Comparison of ENCODE assay signal across 1 cellular context in the genomic region with DNA sequence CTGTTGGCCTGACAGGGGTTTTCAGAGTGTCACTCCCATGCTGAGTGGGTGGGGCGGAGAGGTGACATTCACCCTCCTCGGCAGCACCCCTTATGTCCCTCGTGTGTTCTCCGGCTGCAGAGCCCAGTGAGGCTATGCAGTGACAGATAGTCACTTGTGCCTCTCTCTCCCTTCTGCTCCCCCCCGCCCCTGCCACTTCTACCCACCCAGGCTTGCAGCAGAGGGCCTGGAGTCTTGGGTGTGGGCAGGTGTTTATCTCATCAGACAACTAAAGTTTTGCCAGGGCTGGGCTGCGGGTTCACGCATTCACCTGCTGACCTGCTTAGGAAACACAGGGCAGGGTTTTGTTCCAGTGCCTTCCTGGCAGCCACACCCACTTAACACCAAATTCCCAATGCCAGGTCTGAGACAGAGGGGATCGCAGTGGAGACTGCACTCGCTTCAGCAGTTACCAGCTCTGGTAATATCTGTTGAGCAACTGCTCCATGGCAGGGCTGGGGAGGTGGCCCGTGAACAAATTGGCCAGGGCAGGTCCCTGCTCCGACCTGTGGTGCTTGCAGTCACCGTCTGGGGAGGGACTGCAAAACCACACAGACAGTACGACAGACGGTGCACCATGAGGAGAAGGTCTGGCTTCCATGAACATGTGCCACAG.
TF ChIP-seq lines count a peak whose summit lies in the region.

No MANE protein-coding gene starts in this region.

TF ChIP-seq in HEK293, 187 proteins besides CTCF, POLR2A, EP300 and RAD21 (continued from another document):
- TF ChIP-seq, protein P1, sequence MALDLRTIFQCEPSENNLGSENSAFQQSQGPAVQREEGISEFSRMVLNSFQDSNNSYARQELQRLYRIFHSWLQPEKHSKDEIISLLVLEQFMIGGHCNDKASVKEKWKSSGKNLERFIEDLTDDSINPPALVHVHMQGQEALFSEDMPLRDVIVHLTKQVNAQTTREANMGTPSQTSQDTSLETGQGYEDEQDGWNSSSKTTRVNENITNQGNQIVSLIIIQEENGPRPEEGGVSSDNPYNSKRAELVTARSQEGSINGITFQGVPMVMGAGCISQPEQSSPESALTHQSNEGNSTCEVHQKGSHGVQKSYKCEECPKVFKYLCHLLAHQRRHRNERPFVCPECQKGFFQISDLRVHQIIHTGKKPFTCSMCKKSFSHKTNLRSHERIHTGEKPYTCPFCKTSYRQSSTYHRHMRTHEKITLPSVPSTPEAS (tag by site-specific recombination; IDR thresholded peaks at IDR 0.05), result no peak
- TF ChIP-seq, protein P2, sequence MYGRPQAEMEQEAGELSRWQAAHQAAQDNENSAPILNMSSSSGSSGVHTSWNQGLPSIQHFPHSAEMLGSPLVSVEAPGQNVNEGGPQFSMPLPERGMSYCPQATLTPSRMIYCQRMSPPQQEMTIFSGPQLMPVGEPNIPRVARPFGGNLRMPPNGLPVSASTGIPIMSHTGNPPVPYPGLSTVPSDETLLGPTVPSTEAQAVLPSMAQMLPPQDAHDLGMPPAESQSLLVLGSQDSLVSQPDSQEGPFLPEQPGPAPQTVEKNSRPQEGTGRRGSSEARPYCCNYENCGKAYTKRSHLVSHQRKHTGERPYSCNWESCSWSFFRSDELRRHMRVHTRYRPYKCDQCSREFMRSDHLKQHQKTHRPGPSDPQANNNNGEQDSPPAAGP (tag by site-specific recombination; IDR thresholded peaks at IDR 0.05), result 0 out of 2 replicates have a peak, but pooled peaks have one; percentile 35
- TF ChIP-seq, protein P3, sequence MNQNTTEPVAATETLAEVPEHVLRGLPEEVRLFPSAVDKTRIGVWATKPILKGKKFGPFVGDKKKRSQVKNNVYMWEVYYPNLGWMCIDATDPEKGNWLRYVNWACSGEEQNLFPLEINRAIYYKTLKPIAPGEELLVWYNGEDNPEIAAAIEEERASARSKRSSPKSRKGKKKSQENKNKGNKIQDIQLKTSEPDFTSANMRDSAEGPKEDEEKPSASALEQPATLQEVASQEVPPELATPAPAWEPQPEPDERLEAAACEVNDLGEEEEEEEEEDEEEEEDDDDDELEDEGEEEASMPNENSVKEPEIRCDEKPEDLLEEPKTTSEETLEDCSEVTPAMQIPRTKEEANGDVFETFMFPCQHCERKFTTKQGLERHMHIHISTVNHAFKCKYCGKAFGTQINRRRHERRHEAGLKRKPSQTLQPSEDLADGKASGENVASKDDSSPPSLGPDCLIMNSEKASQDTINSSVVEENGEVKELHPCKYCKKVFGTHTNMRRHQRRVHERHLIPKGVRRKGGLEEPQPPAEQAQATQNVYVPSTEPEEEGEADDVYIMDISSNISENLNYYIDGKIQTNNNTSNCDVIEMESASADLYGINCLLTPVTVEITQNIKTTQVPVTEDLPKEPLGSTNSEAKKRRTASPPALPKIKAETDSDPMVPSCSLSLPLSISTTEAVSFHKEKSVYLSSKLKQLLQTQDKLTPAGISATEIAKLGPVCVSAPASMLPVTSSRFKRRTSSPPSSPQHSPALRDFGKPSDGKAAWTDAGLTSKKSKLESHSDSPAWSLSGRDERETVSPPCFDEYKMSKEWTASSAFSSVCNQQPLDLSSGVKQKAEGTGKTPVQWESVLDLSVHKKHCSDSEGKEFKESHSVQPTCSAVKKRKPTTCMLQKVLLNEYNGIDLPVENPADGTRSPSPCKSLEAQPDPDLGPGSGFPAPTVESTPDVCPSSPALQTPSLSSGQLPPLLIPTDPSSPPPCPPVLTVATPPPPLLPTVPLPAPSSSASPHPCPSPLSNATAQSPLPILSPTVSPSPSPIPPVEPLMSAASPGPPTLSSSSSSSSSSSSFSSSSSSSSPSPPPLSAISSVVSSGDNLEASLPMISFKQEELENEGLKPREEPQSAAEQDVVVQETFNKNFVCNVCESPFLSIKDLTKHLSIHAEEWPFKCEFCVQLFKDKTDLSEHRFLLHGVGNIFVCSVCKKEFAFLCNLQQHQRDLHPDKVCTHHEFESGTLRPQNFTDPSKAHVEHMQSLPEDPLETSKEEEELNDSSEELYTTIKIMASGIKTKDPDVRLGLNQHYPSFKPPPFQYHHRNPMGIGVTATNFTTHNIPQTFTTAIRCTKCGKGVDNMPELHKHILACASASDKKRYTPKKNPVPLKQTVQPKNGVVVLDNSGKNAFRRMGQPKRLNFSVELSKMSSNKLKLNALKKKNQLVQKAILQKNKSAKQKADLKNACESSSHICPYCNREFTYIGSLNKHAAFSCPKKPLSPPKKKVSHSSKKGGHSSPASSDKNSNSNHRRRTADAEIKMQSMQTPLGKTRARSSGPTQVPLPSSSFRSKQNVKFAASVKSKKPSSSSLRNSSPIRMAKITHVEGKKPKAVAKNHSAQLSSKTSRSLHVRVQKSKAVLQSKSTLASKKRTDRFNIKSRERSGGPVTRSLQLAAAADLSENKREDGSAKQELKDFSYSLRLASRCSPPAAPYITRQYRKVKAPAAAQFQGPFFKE (tag by site-specific recombination; IDR thresholded peaks at IDR 0.05; ENCODE audit: borderline replicate concordance), result no peak
- TF ChIP-seq ZNF184 (tag by site-specific recombination; IDR thresholded peaks at IDR 0.05) (no peak), ZNF548 (tag by site-specific recombination; IDR thresholded peaks at IDR 0.05) (no peak), ZNF768 (tag by site-specific recombination; IDR thresholded peaks at IDR 0.05) (no peak), ZNF350 (tag by site-specific recombination; IDR thresholded peaks at IDR 0.05) (no peak), KLF1 (tag by site-specific recombination; IDR thresholded peaks at IDR 0.05) (0 out of 2 replicates have a peak, but pooled peaks have one; percentile 11), ZFHX2 (tag by site-specific recombination; conservative IDR thresholded peaks at IDR 0.05) (peak; percentile 65), MYNN (tag by site-specific recombination; IDR thresholded peaks at IDR 0.05; ENCODE audit: borderline replicate concordance) (no peak)
- TF ChIP-seq, protein P4, sequence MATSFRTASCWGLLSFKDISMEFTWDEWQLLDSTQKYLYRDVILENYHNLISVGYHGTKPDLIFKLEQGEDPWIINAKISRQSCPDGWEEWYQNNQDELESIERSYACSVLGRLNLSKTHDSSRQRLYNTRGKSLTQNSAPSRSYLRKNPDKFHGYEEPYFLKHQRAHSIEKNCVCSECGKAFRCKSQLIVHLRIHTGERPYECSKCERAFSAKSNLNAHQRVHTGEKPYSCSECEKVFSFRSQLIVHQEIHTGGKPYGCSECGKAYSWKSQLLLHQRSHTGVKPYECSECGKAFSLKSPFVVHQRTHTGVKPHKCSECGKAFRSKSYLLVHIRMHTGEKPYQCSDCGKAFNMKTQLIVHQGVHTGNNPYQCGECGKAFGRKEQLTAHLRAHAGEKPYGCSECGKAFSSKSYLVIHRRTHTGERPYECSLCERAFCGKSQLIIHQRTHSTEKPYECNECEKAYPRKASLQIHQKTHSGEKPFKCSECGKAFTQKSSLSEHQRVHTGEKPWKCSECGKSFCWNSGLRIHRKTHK (tag by site-specific recombination; IDR thresholded peaks at IDR 0.05), result no peak
- TF ChIP-seq, protein P5, sequence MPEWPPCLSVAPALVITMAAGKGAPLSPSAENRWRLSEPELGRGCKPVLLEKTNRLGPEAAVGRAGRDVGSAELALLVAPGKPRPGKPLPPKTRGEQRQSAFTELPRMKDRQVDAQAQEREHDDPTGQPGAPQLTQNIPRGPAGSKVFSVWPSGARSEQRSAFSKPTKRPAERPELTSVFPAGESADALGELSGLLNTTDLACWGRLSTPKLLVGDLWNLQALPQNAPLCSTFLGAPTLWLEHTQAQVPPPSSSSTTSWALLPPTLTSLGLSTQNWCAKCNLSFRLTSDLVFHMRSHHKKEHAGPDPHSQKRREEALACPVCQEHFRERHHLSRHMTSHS (tag by site-specific recombination; IDR thresholded peaks at IDR 0.05), result no peak
TF ChIP-seq in HEK293: peak in this region for 5.
